9 cellular contexts compared by ENCODE assay signal in genomic region chr22:46684706-46685105, GRCh38.
DNase-seq lines count a peak whose midpoint lies in the region; ATAC-seq lines count a peak whose summit lies in the region.
"Had no signal": no experiment of that assay in that cellular context is flagged by ENCODE, and none has a peak within 500 bp of the region (broad histone marks: within the 10 kb centered on the region; RNA-seq: fewer than 3 reads in every experiment).

No MANE protein-coding gene starts in this region.

- DNase-seq in NCI-H69 (lab: John Stamatoyannopoulos, UW), result peak; percentile 25
- peak; percentile 73 for DNase-seq in left kidney (ENCODE audit: low read depth, low spot score)
- DNase-seq in SW 1271 (lab: John Stamatoyannopoulos, UW), result no peak
- DNase-seq in anterior cingulate cortex (lab: John Stamatoyannopoulos, UW), result no peak
- no peak for DNase-seq in T1000 (lab: John Stamatoyannopoulos, UW)
- DNase-seq in iPS-NIHi11 (ENCODE audit: low spot score), result no peak
- DNase-seq: activated T-cell treated with anti-CD3 and anti-CD28 coated beads, Interleukin-2, amount 50 U/mL, for 48 hours had no signal

- ATAC-seq in GM18511 (IDR thresholded peaks at IDR 0.05; ENCODE audit: unreplicated experiment) (peak; percentile 71), HG02759 (IDR thresholded peaks at IDR 0.05; ENCODE audit: unreplicated experiment) (peak; percentile 86)

Comparison
In these comparisons a context has a peak if more than half of its experiments do, and no peak if none do; other contexts are left out.
1. DNase-seq: peak in NCI-H69 (single experiment) and left kidney (single experiment); none in SW 1271 (0 of 2), anterior cingulate cortex (0 of 58), T1000 (single experiment) and iPS-NIHi11 (single experiment).